Comparison of ENCODE assay signal across 35 cellular contexts in the genomic region with DNA sequence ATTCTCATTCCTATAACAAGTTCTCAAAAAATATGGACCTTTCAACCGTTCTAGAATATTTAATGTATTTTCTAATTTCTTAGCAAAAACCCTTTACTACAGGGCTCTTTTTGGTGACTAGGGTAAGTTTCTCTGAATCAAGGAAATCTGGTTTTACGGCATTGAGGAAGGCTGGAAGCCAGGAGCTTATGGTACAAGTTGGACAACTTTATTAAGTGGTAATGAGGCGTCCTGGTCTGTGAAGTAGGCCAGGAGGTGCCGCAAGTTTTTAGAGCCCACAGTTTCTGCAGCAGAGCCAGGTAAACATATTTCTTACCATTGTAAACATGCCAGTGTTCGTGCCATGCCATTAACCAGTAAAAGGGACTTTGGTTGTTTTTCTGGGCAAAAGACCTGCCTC.
"Had no signal": no experiment of that assay in that cellular context is flagged by ENCODE, and none has a peak within 500 bp of the region (broad histone marks: within the 10 kb centered on the region; RNA-seq: fewer than 3 reads in every experiment).

No MANE protein-coding gene starts in this region.

- DNase-seq: activated CD4-positive, alpha-beta T cell treated with anti-CD3 and anti-CD28 coated beads for 1 hour; activated CD4-positive, alpha-beta T cell treated with anti-CD3 and anti-CD28 coated beads for 48 hours; activated CD4-positive, alpha-beta T cell treated with anti-CD3 and anti-CD28 coated beads, Interleukin-2, amount 50 U/mL, for 4 hours; activated CD4-positive, CD25-positive, alpha-beta regulatory T cell; activated CD8-positive, alpha-beta T cell treated with anti-CD3 and anti-CD28 coated beads for 36 hours; activated effector memory CD4-positive, alpha-beta T cell treated with Interleukin-2 at 50 U/mL for 16 hours; activated naive CD4-positive, alpha-beta T cell treated with anti-CD3 and anti-CD28 coated beads, Interleukin-2, amount 10 ng/mL, durations not matched to agents 7 days and 5 days; activated naive CD8-positive, alpha-beta T cell treated with anti-CD3 and anti-CD28 coated beads, Interleukin-2, amount 50 U/mL, for 24 hours; activated T-cell treated with anti-CD3 and anti-CD28 coated beads, Interleukin-2, amount 50 U/mL, for 24 hours; anterior cingulate cortex; caudate nucleus; cerebellar nuclear complex; Kasumi-1; KG1; MM.1S; MV-4-11; NCI-H1092; NCI-H1436 treated with DMSO at 0.1 percent for 48 hours; NCI-H1694 treated with DMSO at 0.1 percent for 48 hours; NCI-H2029; NCI-H2171; NCI-H510A; NCI-H526; NCI-H748 treated with DMSO at 0.1 percent for 48 hours; NK-92 treated with Interleukin-12 subunit alpha and Interleukin-12 subunit beta, amount 100 ng/mL, for 24 hours; PC-9; SIG-M5; T-helper 1 cell; T1000; WERI-Rb-1 had no signal

- H3K27me3 Mint-ChIP-seq: activated CD8-positive, alpha-beta T cell treated with anti-CD3 and anti-CD28 coated beads for 36 hours; activated naive CD4-positive, alpha-beta T cell treated with anti-CD3 and anti-CD28 coated beads, Interleukin-2, amount 10 ng/mL, durations not matched to agents 7 days and 5 days; activated naive CD8-positive, alpha-beta T cell; activated naive CD8-positive, alpha-beta T cell treated with anti-CD3 and anti-CD28 coated beads, Interleukin-2, amount 50 U/mL, for 24 hours; activated T-cell treated with anti-CD3 and anti-CD28 coated beads, Interleukin-2, amount 50 U/mL, for 24 hours; brain had no signal

- H3K4me2 ChIP-seq: PC-9 had no signal

- H3K4me3 Mint-ChIP-seq: activated CD8-positive, alpha-beta T cell treated with anti-CD3 and anti-CD28 coated beads for 36 hours; activated naive CD4-positive, alpha-beta T cell treated with anti-CD3 and anti-CD28 coated beads, Interleukin-2, amount 10 ng/mL, durations not matched to agents 7 days and 5 days; activated naive CD8-positive, alpha-beta T cell; activated naive CD8-positive, alpha-beta T cell treated with anti-CD3 and anti-CD28 coated beads, Interleukin-2, amount 50 U/mL, for 24 hours; activated T-cell treated with anti-CD3 and anti-CD28 coated beads, Interleukin-2, amount 50 U/mL, for 24 hours; brain had no signal

- H3K4me3 ChIP-seq: PC-9 had no signal

- H3K27ac Mint-ChIP-seq: activated CD8-positive, alpha-beta T cell treated with anti-CD3 and anti-CD28 coated beads for 36 hours; activated naive CD4-positive, alpha-beta T cell treated with anti-CD3 and anti-CD28 coated beads, Interleukin-2, amount 10 ng/mL, durations not matched to agents 7 days and 5 days; activated naive CD8-positive, alpha-beta T cell; activated naive CD8-positive, alpha-beta T cell treated with anti-CD3 and anti-CD28 coated beads, Interleukin-2, amount 50 U/mL, for 24 hours; activated T-cell treated with anti-CD3 and anti-CD28 coated beads, Interleukin-2, amount 50 U/mL, for 24 hours; brain had no signal

- H3K4me1 Mint-ChIP-seq: activated naive CD4-positive, alpha-beta T cell treated with anti-CD3 and anti-CD28 coated beads, Interleukin-2, amount 10 ng/mL, durations not matched to agents 7 days and 5 days had no signal

- H3K36me3 ChIP-seq: WERI-Rb-1 had no signal

- H3K27ac ChIP-seq: PC-9, RWPE1, WERI-Rb-1 had no signal

- ATAC-seq: activated naive CD8-positive, alpha-beta T cell treated with anti-CD3 and anti-CD28 coated beads, Interleukin-2, amount 50 U/mL, for 24 hours; Right ventricle myocardium inferior; SK-N-SH treated with all-trans-retinoic acid at 6 μM for 48 hours had no signal

- H2AFZ ChIP-seq: PC-9 had no signal
